1 cellular context compared by ENCODE assay signal in genomic region chr15:77622212-77622941, GRCh38.
A peak's percentile ranks its signal among the peaks of the same experiment; 100 is the strongest.
TF ChIP-seq lines count a peak whose summit lies in the region.

No MANE protein-coding gene starts in this region.

TF ChIP-seq in K562, 482 proteins besides CTCF, POLR2A, EP300 and RAD21 (continued from another document):
- TF ChIP-seq CHD7 (IDR thresholded peaks at IDR 0.05; ENCODE audit: low read depth, low read length) (no peak), PHF8 (IDR thresholded peaks at IDR 0.05; ENCODE audit: borderline replicate concordance, low read length) (peak; percentile 9; the same call in 1 of the 2 replicates), KDM1A (IDR thresholded peaks at IDR 0.05) (no peak), ZFP1 (CRISPR knock-in tag; IDR thresholded peaks at IDR 0.05) (no peak), SUPT5H (IDR thresholded peaks at IDR 0.05) (0 out of 2 replicates have a peak, but pooled peaks have one; percentile 19), RFX5 (IDR thresholded peaks at IDR 0.05; ENCODE audit: low read depth, low read length) (no peak), NCOA1 (IDR thresholded peaks at IDR 0.05; ENCODE audit: low read depth) (no peak), KAT2B (IDR thresholded peaks at IDR 0.05; ENCODE audit: low read depth, low read length) (no peak), ZNF3 (CRISPR knock-in tag; IDR thresholded peaks at IDR 0.05) (no peak), ZNF282 (CRISPR knock-in tag; IDR thresholded peaks at IDR 0.05) (no peak), ZNF584 (CRISPR knock-in tag; IDR thresholded peaks at IDR 0.05; ENCODE audit: low read depth) (no peak), RFX7 (CRISPR knock-in tag; IDR thresholded peaks at IDR 0.05) (no peak), HLTF (IDR thresholded peaks at IDR 0.05) (peak; percentile 45; the same call in 1 of the 2 replicates), ZNF511 (CRISPR knock-in tag; IDR thresholded peaks at IDR 0.05) (no peak), MED1 (CRISPR knock-in tag; IDR thresholded peaks at IDR 0.05; ENCODE audit: borderline replicate concordance) (no peak), RCOR1 (IDR thresholded peaks at IDR 0.05; ENCODE audit: borderline replicate concordance in 1 of 2, low read depth in 2 of 2, low read length in 2 of 2) (peak in 1 of 2 experiments; percentile 59; a peak in 1 of 4 replicates), SNRNP70 (optimal IDR thresholded peaks at IDR 0.05; ENCODE audit: low read depth, low read length) (no peak), PCBP1 (IDR thresholded peaks at IDR 0.05; ENCODE audit: low read depth, low read length, poor library complexity, severe bottlenecking) (no peak), ZNF57 (CRISPR knock-in tag; IDR thresholded peaks at IDR 0.05) (no peak), ZNF444 (CRISPR knock-in tag; IDR thresholded peaks at IDR 0.05) (no peak), ZBED1 (IDR thresholded peaks at IDR 0.05) (no peak), TRIM24 (IDR thresholded peaks at IDR 0.05) (peak in 1 of 2 experiments; percentile 38; a peak in 1 of 4 replicates), ZKSCAN1 (IDR thresholded peaks at IDR 0.05; ENCODE audit: low read depth, low read length) (no peak), TAL1 (IDR thresholded peaks at IDR 0.05) (no peak), MAFK (IDR thresholded peaks at IDR 0.05; ENCODE audit: low read length) (no peak)
- TF ChIP-seq, protein P1, sequence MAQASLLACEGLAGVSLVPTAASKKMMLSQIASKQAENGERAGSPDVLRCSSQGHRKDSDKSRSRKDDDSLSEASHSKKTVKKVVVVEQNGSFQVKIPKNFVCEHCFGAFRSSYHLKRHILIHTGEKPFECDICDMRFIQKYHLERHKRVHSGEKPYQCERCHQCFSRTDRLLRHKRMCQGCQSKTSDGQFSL (CRISPR knock-in tag; IDR thresholded peaks at IDR 0.05) = 0 out of 2 replicates have a peak, but pooled peaks have one; percentile 25
- TF ChIP-seq, protein P1 (tag; IDR thresholded peaks at IDR 0.05) = no peak
- TF ChIP-seq, protein P2, sequence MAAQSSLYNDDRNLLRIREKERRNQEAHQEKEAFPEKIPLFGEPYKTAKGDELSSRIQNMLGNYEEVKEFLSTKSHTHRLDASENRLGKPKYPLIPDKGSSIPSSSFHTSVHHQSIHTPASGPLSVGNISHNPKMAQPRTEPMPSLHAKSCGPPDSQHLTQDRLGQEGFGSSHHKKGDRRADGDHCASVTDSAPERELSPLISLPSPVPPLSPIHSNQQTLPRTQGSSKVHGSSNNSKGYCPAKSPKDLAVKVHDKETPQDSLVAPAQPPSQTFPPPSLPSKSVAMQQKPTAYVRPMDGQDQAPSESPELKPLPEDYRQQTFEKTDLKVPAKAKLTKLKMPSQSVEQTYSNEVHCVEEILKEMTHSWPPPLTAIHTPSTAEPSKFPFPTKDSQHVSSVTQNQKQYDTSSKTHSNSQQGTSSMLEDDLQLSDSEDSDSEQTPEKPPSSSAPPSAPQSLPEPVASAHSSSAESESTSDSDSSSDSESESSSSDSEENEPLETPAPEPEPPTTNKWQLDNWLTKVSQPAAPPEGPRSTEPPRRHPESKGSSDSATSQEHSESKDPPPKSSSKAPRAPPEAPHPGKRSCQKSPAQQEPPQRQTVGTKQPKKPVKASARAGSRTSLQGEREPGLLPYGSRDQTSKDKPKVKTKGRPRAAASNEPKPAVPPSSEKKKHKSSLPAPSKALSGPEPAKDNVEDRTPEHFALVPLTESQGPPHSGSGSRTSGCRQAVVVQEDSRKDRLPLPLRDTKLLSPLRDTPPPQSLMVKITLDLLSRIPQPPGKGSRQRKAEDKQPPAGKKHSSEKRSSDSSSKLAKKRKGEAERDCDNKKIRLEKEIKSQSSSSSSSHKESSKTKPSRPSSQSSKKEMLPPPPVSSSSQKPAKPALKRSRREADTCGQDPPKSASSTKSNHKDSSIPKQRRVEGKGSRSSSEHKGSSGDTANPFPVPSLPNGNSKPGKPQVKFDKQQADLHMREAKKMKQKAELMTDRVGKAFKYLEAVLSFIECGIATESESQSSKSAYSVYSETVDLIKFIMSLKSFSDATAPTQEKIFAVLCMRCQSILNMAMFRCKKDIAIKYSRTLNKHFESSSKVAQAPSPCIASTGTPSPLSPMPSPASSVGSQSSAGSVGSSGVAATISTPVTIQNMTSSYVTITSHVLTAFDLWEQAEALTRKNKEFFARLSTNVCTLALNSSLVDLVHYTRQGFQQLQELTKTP (IDR thresholded peaks at IDR 0.05; ENCODE audit: low read depth in 1 of 2, partially characterized antibody in 2 of 2) = no peak
